1 cellular context compared by ENCODE assay signal in genomic region chr1:91707114-91707889, GRCh38.
TF ChIP-seq lines count a peak whose summit lies in the region.

No MANE protein-coding gene starts in this region.

TF ChIP-seq in HepG2, 621 proteins besides CTCF, POLR2A, EP300 and RAD21:
- no peak for TF ChIP-seq ZNF24 (IDR thresholded peaks at IDR 0.05)
- TF ChIP-seq RBM22 (optimal IDR thresholded peaks at IDR 0.05; ENCODE audit: low read length), result peak; percentile 80
TF ChIP-seq in HepG2: peak in this region for 1.
